ENCODE assay signal across 9 cellular contexts in genomic region chr5:6582507-6583048, GRCh38. TPM values are rescaled to one million over a fixed set of nuclear protein-coding genes. Genes with fewer than 3 reads are reported as not detected.
A peak's percentile ranks its signal among the peaks of the same experiment; 100 is the strongest.
DNase-seq lines count a peak whose midpoint lies in the region; ATAC-seq, FAIRE-seq and TF ChIP-seq lines count a peak whose summit lies in the region.
"Had no signal": no experiment of that assay in that cellular context is flagged by ENCODE, and none has a peak within 500 bp of the region (broad histone marks: within the 10 kb centered on the region; RNA-seq: fewer than 3 reads in every experiment).

No MANE protein-coding gene starts in this region.

- H3K4me1 ChIP-seq in BE2C, result no peaks in the 10 kb centered on the region
- no peaks in the 10 kb centered on the region for H3K4me1 ChIP-seq in MM.1S (ENCODE audit: low read length)
- no peaks in the 10 kb centered on the region for H3K4me1 ChIP-seq in foreskin keratinocyte
- no peaks in the 10 kb centered on the region for H3K4me1 ChIP-seq in pancreas
- H3K4me1 ChIP-seq in kidney (ENCODE audit: control insufficient read depth in 1 of 2, insufficient read depth in 1 of 2, low read depth in 1 of 2, low read length in 2 of 2), result no peaks in the 10 kb centered on the region
- H3K4me1 ChIP-seq: SJSA1 had no signal

- H3K27me3 ChIP-seq in BE2C (peaks cover 3% of the 10 kb centered on the region; the same call in 1 of the 2 replicates), MM.1S (replicated peaks; ENCODE audit: insufficient read depth, low read length) (no peaks in the 10 kb centered on the region), foreskin keratinocyte (peaks cover 38% of the 10 kb centered on the region), pancreas (no peaks in the 10 kb centered on the region)

- peak overlapping the region; percentile 19; the same call in 1 of the 2 replicates for H3K4me3 ChIP-seq in BE2C (ENCODE audit: low read depth, low read length)
- H3K4me3 ChIP-seq in MM.1S (ENCODE audit: low read length), result peak overlapping the region; percentile 54
- peak overlapping the region in 3 of 4 donors; percentile 12 to 42 (median 35) for H3K4me3 ChIP-seq in pancreas
- no peak overlapping the region for H3K4me3 ChIP-seq in kidney (ENCODE audit: low read length in 2 of 2)
- H3K4me3 ChIP-seq: SJSA1 had no signal

- no peak for DNase-seq in BE2C
- no peak for DNase-seq in MM.1S
- DNase-seq in foreskin keratinocyte, result no peak
- DNase-seq in pancreas, result no peak
- no peak for DNase-seq in pons (ENCODE audit: low spot score)
- no peak for DNase-seq in kidney
- DNase-seq in hippocampal formation (lab: John Stamatoyannopoulos, UW), result no peak
- no peak for DNase-seq in activated naive CD4-positive, alpha-beta T cell treated with anti-CD3 and anti-CD28 coated beads, Interleukin-2, amount 50 U/mL, for 16 hours

- 48 to 55% methylated on average over 29 to 30 of the region's 30 CpGs for WGBS in pancreas, 2 donors

- H3K9me3 ChIP-seq in BE2C, result no peaks in the 10 kb centered on the region
- no peaks in the 10 kb centered on the region for H3K9me3 ChIP-seq in MM.1S (replicated peaks; ENCODE audit: insufficient read depth, low read length)
- H3K9me3 ChIP-seq in pancreas, result no peaks in the 10 kb centered on the region
- no peaks in the 10 kb centered on the region for H3K9me3 ChIP-seq in kidney (ENCODE audit: control insufficient read depth in 1 of 2, low read length in 2 of 2)
- H3K9me3 ChIP-seq: SJSA1 had no signal

- no peaks in the 10 kb centered on the region for H3K79me2 ChIP-seq in MM.1S (ENCODE audit: low read length)

- H3F3A ChIP-seq in MM.1S (ENCODE audit: insufficient read depth, low read length), result no peaks in the 10 kb centered on the region

- no peak for TF ChIP-seq CTCF in BE2C (IDR thresholded peaks at IDR 0.05; ENCODE audit: low read depth, low read length)
- TF ChIP-seq CTCF in MM.1S (IDR thresholded peaks at IDR 0.05; ENCODE audit: low read length), result no peak
- no peak for TF ChIP-seq CTCF in foreskin keratinocyte (conservative IDR thresholded peaks at IDR 0.05)
- TF ChIP-seq CTCF in pancreas (IDR thresholded peaks at IDR 0.05), result no peak
- no peak for TF ChIP-seq CTCF in kidney (IDR thresholded peaks at IDR 0.05; ENCODE audit: borderline replicate concordance, extremely low read depth, insufficient read depth)

- H3K27ac ChIP-seq in MM.1S (ENCODE audit: low read length) (no peak overlapping the region), foreskin keratinocyte (no peak overlapping the region), pancreas (no peak overlapping the region), kidney (ENCODE audit: low read depth in 2 of 2, low read length in 2 of 2) (no peak overlapping the region)
- H3K27ac ChIP-seq: SJSA1 had no signal

- peak overlapping the region; percentile 93 for H3K4me2 ChIP-seq in MM.1S (ENCODE audit: low read depth, low read length)

- peak; percentile 35 for ATAC-seq in foreskin keratinocyte
- ATAC-seq in pancreas, result peak; percentile 15 to 42 (median 27)

- no peaks in the 10 kb centered on the region for H4K20me1 ChIP-seq in MM.1S (ENCODE audit: insufficient read depth, low read length)

- FAIRE-seq in pancreas (lab: Jason Lieb, UNC), result no peak
- FAIRE-seq in kidney (lab: Jason Lieb, UNC), result no peak

- H3K9ac ChIP-seq in MM.1S (ENCODE audit: low read length) (peak overlapping the region; percentile 40; the same call in 1 of the 2 replicates), kidney (ENCODE audit: low read length in 2 of 2) (no peak overlapping the region)

- no peaks in the 10 kb centered on the region for H3K36me3 ChIP-seq in BE2C
- H3K36me3 ChIP-seq in MM.1S (replicated peaks; ENCODE audit: insufficient read depth, low read length), result no peaks in the 10 kb centered on the region
- no peaks in the 10 kb centered on the region for H3K36me3 ChIP-seq in pancreas
- H3K36me3 ChIP-seq in kidney (ENCODE audit: control insufficient read depth in 1 of 2, insufficient read depth in 2 of 2, low read length in 2 of 2), result no peaks in the 10 kb centered on the region
- H3K36me3 ChIP-seq: SJSA1 had no signal

- H2AFZ ChIP-seq in MM.1S (ENCODE audit: low read length), result peak overlapping the region; percentile 53; the same call in 1 of the 2 replicates

- intact Hi-C loops in pancreas (cut with DNase I) (no loop called here), kidney (cut with DNase I) (no loop called here)

- no peaks in the 10 kb centered on the region for H3K9me2 ChIP-seq in MM.1S (replicated peaks; ENCODE audit: insufficient read depth, low read length)

RNA-seq across cellular contexts. Expression of gene NSUN2, which starts 50.3 kb away (rescaled TPM):
- polyA plus RNA-seq in BE2C (2012; ENCODE audit: insufficient read depth, insufficient read length, low read depth), result 121 TPM
- 88.1 and 102 TPM in 2 replicates for total RNA-seq in foreskin keratinocyte
- polyA plus RNA-seq in foreskin keratinocyte, result 56.3 and 65.7 TPM in 2 replicates
- total RNA-seq in pancreas, result 10 to 100 TPM; 15.6 to 25.2 (median 19.4) TPM
- 10 to 100 TPM; 23.6 to 56.4 TPM for polyA plus RNA-seq in pancreas
- total RNA-seq in kidney, result 48.9 TPM
- polyA plus RNA-seq in kidney (ENCODE audit: insufficient read depth, low read depth, low replicate concordance), result 16.9 TPM

RNA-seq across cellular contexts. Expression of gene SRD5A1, which starts 50.7 kb away (rescaled TPM):
- polyA plus RNA-seq in BE2C (2012; ENCODE audit: insufficient read depth, insufficient read length, low read depth), result 10.0 TPM
- total RNA-seq in foreskin keratinocyte, result 13.5 and 14.2 TPM in 2 replicates
- 10.8 and 11.4 TPM in 2 replicates for polyA plus RNA-seq in foreskin keratinocyte
- 1 to 10 TPM; 3.0 to 8.2 (median 6.8) TPM for total RNA-seq in pancreas
- 1 to 10 TPM; 3.2 to 6.3 TPM for polyA plus RNA-seq in pancreas
- total RNA-seq in kidney, result 13.1 TPM
- 6.5 TPM for polyA plus RNA-seq in kidney (ENCODE audit: insufficient read depth, low read depth, low replicate concordance)

Comparison
In these comparisons a context has a peak if more than half of its experiments do, and no peak if none do; other contexts are left out.
1. H3K4me3 ChIP-seq: peak in BE2C (single experiment), MM.1S (single experiment) and pancreas (3 of 4); none in kidney (0 of 2).